Comparison of ENCODE assay signal across 14 cellular contexts in the genomic region with DNA sequence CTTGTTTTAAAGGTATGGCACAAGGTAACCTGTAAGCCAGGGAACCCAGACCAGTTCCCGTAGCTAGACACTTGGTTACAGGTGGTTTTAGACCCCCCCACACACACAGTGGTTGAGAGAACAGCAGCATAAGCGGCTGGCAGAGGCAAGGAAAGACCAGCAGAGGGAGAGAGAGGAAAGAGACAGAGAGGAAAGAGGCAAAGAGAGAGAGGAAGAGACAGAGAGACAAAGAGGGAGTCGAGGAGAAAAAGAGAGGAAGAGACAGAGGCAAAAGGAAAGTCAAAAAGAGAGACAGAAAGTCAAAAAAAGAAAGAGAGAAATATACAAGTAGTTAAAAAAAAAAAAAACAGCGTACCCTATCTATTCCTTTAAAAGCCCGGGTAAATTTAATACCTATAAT. TPM values are rescaled to one million over a fixed set of nuclear protein-coding genes. Genes with fewer than 3 reads are reported as not detected.
DNase-seq lines count a peak whose midpoint lies in the region; ATAC-seq, FAIRE-seq and TF ChIP-seq lines count a peak whose summit lies in the region.
"Had no signal": no experiment of that assay in that cellular context is flagged by ENCODE, and none has a peak within 500 bp of the region (broad histone marks: within the 10 kb centered on the region; RNA-seq: fewer than 3 reads in every experiment).

No MANE protein-coding gene starts in this region.

- no TSS peak for BruUV-seq in PC-3 (replicated peaks; lab: Mats Ljungman, UMichigan)

- no peaks in the 10 kb centered on the region for H3K9me3 Mint-ChIP-seq in activated naive CD8-positive, alpha-beta T cell (ENCODE audit: low read depth)
- H3K9me3 Mint-ChIP-seq in activated naive CD8-positive, alpha-beta T cell treated with anti-CD3 and anti-CD28 coated beads, Interleukin-2, amount 50 U/mL, for 24 hours = no peaks in the 10 kb centered on the region
- H3K9me3 Mint-ChIP-seq: CD8-positive, alpha-beta T cell; T-helper 1 cell treated with Interleukin-12 subunit alpha and Interleukin-12 subunit beta and Interleukin-4 antibody, amounts not matched to agents 30 μg/mL and 1 μg/mL, for 36 hours had no signal

- H3F3A ChIP-seq in PC-3 (ENCODE audit: low read length, unreplicated experiment) = no peaks in the 10 kb centered on the region

- H3K4me3 Mint-ChIP-seq in activated naive CD8-positive, alpha-beta T cell = no peak overlapping the region
- no peak overlapping the region for H3K4me3 Mint-ChIP-seq in activated naive CD8-positive, alpha-beta T cell treated with anti-CD3 and anti-CD28 coated beads, Interleukin-2, amount 50 U/mL, for 24 hours
- H3K4me3 Mint-ChIP-seq: CD8-positive, alpha-beta T cell; T-helper 1 cell treated with Interleukin-12 subunit alpha and Interleukin-12 subunit beta and Interleukin-4 antibody, amounts not matched to agents 30 μg/mL and 1 μg/mL, for 36 hours had no signal

- TF ChIP-seq CTCF in PC-3 (conservative IDR thresholded peaks at IDR 0.05; ENCODE audit: low read depth, low read length) (peak; percentile 56), choroid plexus epithelial cell (conservative IDR thresholded peaks at IDR 0.05; ENCODE audit: low read depth, low read length) (peak; percentile 67), esophagus squamous epithelium (IDR thresholded peaks at IDR 0.05) (peak in 1 of 6 experiments; percentile 14), sigmoid colon (IDR thresholded peaks at IDR 0.05) (no peak)

- H3K4me1 Mint-ChIP-seq in activated naive CD8-positive, alpha-beta T cell (ENCODE audit: low read depth) = peaks cover 4% of the 10 kb centered on the region
- H3K4me1 Mint-ChIP-seq in activated naive CD8-positive, alpha-beta T cell treated with anti-CD3 and anti-CD28 coated beads, Interleukin-2, amount 50 U/mL, for 24 hours = no peaks in the 10 kb centered on the region

- TF ChIP-seq POLR2A in esophagus squamous epithelium (IDR thresholded peaks at IDR 0.05) (no peak), sigmoid colon (IDR thresholded peaks at IDR 0.05) (no peak)

- peak overlapping the region; percentile 50 for H3K27ac Mint-ChIP-seq in activated naive CD8-positive, alpha-beta T cell
- H3K27ac Mint-ChIP-seq in activated naive CD8-positive, alpha-beta T cell treated with anti-CD3 and anti-CD28 coated beads, Interleukin-2, amount 50 U/mL, for 24 hours = no peak overlapping the region
- H3K27ac Mint-ChIP-seq: CD8-positive, alpha-beta T cell; T-helper 1 cell treated with Interleukin-12 subunit alpha and Interleukin-12 subunit beta and Interleukin-4 antibody, amounts not matched to agents 30 μg/mL and 1 μg/mL, for 36 hours had no signal

- no peaks in the 10 kb centered on the region for H3K79me2 ChIP-seq in PC-3 (ENCODE audit: low read length)

- 0 out of 2 replicates have a peak overlapping the region, but pooled peaks have one; percentile 48 for H2AFZ ChIP-seq in PC-3 (ENCODE audit: low read length)

- TF ChIP-seq EP300 in sigmoid colon (IDR thresholded peaks at IDR 0.05) = no peak

- no peaks in the 10 kb centered on the region for H3K36me3 Mint-ChIP-seq in activated naive CD8-positive, alpha-beta T cell
- H3K36me3 Mint-ChIP-seq in activated naive CD8-positive, alpha-beta T cell treated with anti-CD3 and anti-CD28 coated beads, Interleukin-2, amount 50 U/mL, for 24 hours (ENCODE audit: low read depth) = no peaks in the 10 kb centered on the region
- H3K36me3 Mint-ChIP-seq: CD8-positive, alpha-beta T cell had no signal

- H3K9me3 ChIP-seq in PC-3 (ENCODE audit: low read length) (no peaks in the 10 kb centered on the region), small intestine (ENCODE audit: control insufficient read depth, low read depth) (no peaks in the 10 kb centered on the region), esophagus squamous epithelium (no peaks in the 10 kb centered on the region), sigmoid colon (no peaks in the 10 kb centered on the region)

- no peak for ATAC-seq in activated naive CD8-positive, alpha-beta T cell treated with anti-CD3 and anti-CD28 coated beads, Interleukin-2, amount 50 U/mL, for 24 hours
- ATAC-seq in PC-3 = peak; percentile 59
- ATAC-seq: CD8-positive, alpha-beta T cell had no signal

- no peaks in the 10 kb centered on the region for H3K9me2 ChIP-seq in PC-3 (replicated peaks; ENCODE audit: low read length)

- CTCF ChIA-PET in PC-3 (lab: Charles Lee) = no interaction called here

- H3K27ac ChIP-seq in PC-3 (ENCODE audit: low read length) = no peak overlapping the region
- no peak overlapping the region for H3K27ac ChIP-seq in small intestine (ENCODE audit: low read depth in 1 of 2, low read length in 1 of 2)
- H3K27ac ChIP-seq in esophagus squamous epithelium = no peak overlapping the region
- no peak overlapping the region for H3K27ac ChIP-seq in sigmoid colon

- H3K9ac ChIP-seq in PC-3 (ENCODE audit: low read length) = no peak overlapping the region

- no peaks in the 10 kb centered on the region for H3K27me3 ChIP-seq in PC-3 (ENCODE audit: low read length)
- H3K27me3 ChIP-seq in small intestine (ENCODE audit: control insufficient read depth in 2 of 2, insufficient read depth in 2 of 2, low read length in 2 of 2) = no peaks in the 10 kb centered on the region
- no peaks in the 10 kb centered on the region for H3K27me3 ChIP-seq in esophagus squamous epithelium
- H3K27me3 ChIP-seq in sigmoid colon = no peaks in the 10 kb centered on the region

- peak overlapping the region; percentile 35; the same call in 1 of the 2 replicates for H3K4me3 ChIP-seq in PC-3 (ENCODE audit: low read length)
- no peak overlapping the region for H3K4me3 ChIP-seq in choroid plexus epithelial cell (ENCODE audit: low read depth, low read length)
- H3K4me3 ChIP-seq in small intestine (ENCODE audit: low read depth in 1 of 2, low read length in 2 of 2) = no peak overlapping the region
- no peak overlapping the region for H3K4me3 ChIP-seq in esophagus squamous epithelium
- H3K4me3 ChIP-seq in sigmoid colon = no peak overlapping the region

- 35 to 47% (median 45%) methylated on average over 5 of the region's 5 CpGs for WGBS in small intestine, 3 donors
- WGBS in esophagus squamous epithelium, 2 donors = 15 to 49% methylated on average over 5 of the region's 5 CpGs
- 22 to 47% methylated on average over 5 of the region's 5 CpGs for WGBS in sigmoid colon, 2 donors

- DNase-seq in activated naive CD8-positive, alpha-beta T cell treated with anti-CD3 and anti-CD28 coated beads, Interleukin-2, amount 50 U/mL, for 24 hours = no peak
- DNase-seq in PC-3 (peak; percentile 67), choroid plexus epithelial cell (ENCODE audit: low read depth) (peak; percentile 44), small intestine (peak; percentile 10), esophagus squamous epithelium (lab: John Stamatoyannopoulos, UW) (no peak), cortex of kidney (lab: John Stamatoyannopoulos, UW) (no peak), sigmoid colon (no peak)
- DNase-seq: activated effector memory CD4-positive, alpha-beta T cell treated with Interleukin-2 at 50 U/mL for 16 hours; CD8-positive, alpha-beta T cell; NCI-H2107 had no signal

- intact Hi-C loops in PC-3 (cut with micrococcal nuclease) = loop anchor here (2.0 kb wide), 1 partner anchor 36 kb away; no protein-coding TSS in a partner anchor
- intact Hi-C loops in esophagus squamous epithelium (cut with DNase I) = no loop called here
- intact Hi-C loops in sigmoid colon (cut with DNase I) = no loop called here

- no peaks in the 10 kb centered on the region for H3K4me1 ChIP-seq in PC-3 (ENCODE audit: insufficient read depth, low read length)
- no peaks in the 10 kb centered on the region for H3K4me1 ChIP-seq in small intestine (ENCODE audit: control insufficient read depth in 2 of 2, insufficient read depth in 1 of 2, low read depth in 1 of 2, low read length in 1 of 2)
- no peaks in the 10 kb centered on the region for H3K4me1 ChIP-seq in esophagus squamous epithelium
- H3K4me1 ChIP-seq in sigmoid colon = no peaks in the 10 kb centered on the region

- no peaks in the 10 kb centered on the region for H3K36me3 ChIP-seq in PC-3 (ENCODE audit: low read depth, low read length)
- H3K36me3 ChIP-seq in small intestine (ENCODE audit: control insufficient read depth in 2 of 2, insufficient read depth in 2 of 2, low read length in 2 of 2) = no peaks in the 10 kb centered on the region
- no peaks in the 10 kb centered on the region for H3K36me3 ChIP-seq in esophagus squamous epithelium
- no peaks in the 10 kb centered on the region for H3K36me3 ChIP-seq in sigmoid colon

- POLR2A ChIA-PET in PC-3 (lab: Charles Lee; ENCODE audit: unreplicated experiment) = no interaction called here

- H3K4me2 ChIP-seq in PC-3 (ENCODE audit: low read length) = peak overlapping the region; percentile 59

- no peaks in the 10 kb centered on the region for H4K20me1 ChIP-seq in PC-3 (ENCODE audit: low read length)

- FAIRE-seq in small intestine (lab: Jason Lieb, UNC) = no peak
- FAIRE-seq: endometrium had no signal

- peaks cover 6% of the 10 kb centered on the region for H3K27me3 Mint-ChIP-seq in activated naive CD8-positive, alpha-beta T cell
- H3K27me3 Mint-ChIP-seq in activated naive CD8-positive, alpha-beta T cell treated with anti-CD3 and anti-CD28 coated beads, Interleukin-2, amount 50 U/mL, for 24 hours = peaks cover 2% of the 10 kb centered on the region

RNA-seq across cellular contexts. Expression of a gene that starts 19.5 kb away (rescaled TPM):
- 135 and 177 TPM in 2 replicates for total RNA-seq in PC-3 (2014; rRNA removed)
- 10 to 100 TPM in 1 of 3 donors, 1 to 10 TPM in 1, under 1 TPM in 1; 0.67 to 18.9 (median 8.1) TPM for polyA plus RNA-seq in small intestine
- 1 to 10 TPM in 2 of 4 donors, under 1 TPM in 1, not detected in 1; 0.44 to 2.3 (median 1.3) TPM for total RNA-seq in esophagus squamous epithelium
- total RNA-seq in sigmoid colon = 10 to 100 TPM in 3 of 4 donors, 1 to 10 TPM in 1; 4.1 to 25.7 (median 21.4) TPM
- 1 to 10 TPM; 2.3 to 6.9 (median 6.0) TPM for polyA plus RNA-seq in sigmoid colon

RNA-seq across cellular contexts. Expression of a gene that starts 28.6 kb away (rescaled TPM):
- total RNA-seq in PC-3 (2014; rRNA removed) (not detected in 2 replicates), esophagus squamous epithelium (not detected), sigmoid colon (not detected)
- polyA plus RNA-seq in small intestine (under 1 TPM in 1 of 3 donors, not detected in 2; 0.07 TPM), sigmoid colon (under 1 TPM in 1 of 3 donors, not detected in 2; 0.12 TPM)
- total RNA-seq: CD8-positive, alpha-beta T cell; lower leg skin had no signal

RNA-seq across cellular contexts. Expression of a gene that starts 42.7 kb away (rescaled TPM):
- total RNA-seq in PC-3 (2014; rRNA removed) = 101 and 119 TPM in 2 replicates
- 10 to 100 TPM; 65.5 to 72.5 (median 66.7) TPM for polyA plus RNA-seq in small intestine
- 10 to 100 TPM; 27.1 to 58.9 (median 34.6) TPM for total RNA-seq in esophagus squamous epithelium
- total RNA-seq in sigmoid colon = 10 to 100 TPM; 37.7 to 59.6 (median 45.7) TPM
- 10 to 100 TPM; 38.4 to 63.1 (median 53.4) TPM for polyA plus RNA-seq in sigmoid colon

RNA-seq across cellular contexts. Expression of a gene that starts 42.8 kb away (rescaled TPM):
- total RNA-seq in PC-3 (2014; rRNA removed) (189 and 241 TPM in 2 replicates), esophagus squamous epithelium (10 to 100 TPM; 45.3 to 87.4 (median 53.0) TPM), sigmoid colon (100 to 1,000 TPM in 2 of 4 donors, 10 to 100 TPM in 2; 83.1 to 103 (median 94.9) TPM)
- polyA plus RNA-seq in small intestine (100 to 1,000 TPM in 2 of 3 donors, 10 to 100 TPM in 1; 77.8 to 186 (median 125) TPM), sigmoid colon (10 to 100 TPM; 65.0 to 80.8 (median 77.5) TPM)

RNA-seq across cellular contexts. Expression of a gene that starts 53.0 kb away (rescaled TPM):
- total RNA-seq in PC-3 (2014; rRNA removed) (58.0 and 61.7 TPM in 2 replicates), esophagus squamous epithelium (10 to 100 TPM; 39.9 to 54.9 (median 48.2) TPM), sigmoid colon (100 to 1,000 TPM in 2 of 4 donors, 10 to 100 TPM in 2; 39.6 to 110 (median 78.3) TPM)
- polyA plus RNA-seq in small intestine (100 to 1,000 TPM in 1 of 3 donors, 10 to 100 TPM in 2; 51.5 to 110 (median 95.7) TPM), sigmoid colon (10 to 100 TPM; 22.2 to 69.9 (median 25.2) TPM)

Comparison
In these comparisons a context has a peak if more than half of its experiments do, and no peak if none do; other contexts are left out.
1. DNase-seq: peak in PC-3 (single experiment), choroid plexus epithelial cell (single experiment) and small intestine (single experiment); none in activated naive CD8-positive, alpha-beta T cell treated with anti-CD3 and anti-CD28 coated beads, Interleukin-2, amount 50 U/mL, for 24 hours (single experiment), esophagus squamous epithelium (single experiment), cortex of kidney (single experiment) and sigmoid colon (single experiment).
2. CTCF ChIP-seq: peak in PC-3 (single experiment) and choroid plexus epithelial cell (single experiment); none in sigmoid colon (0 of 4).